Comparison of ENCODE assay signal across 1 cellular context in genomic region chr14:91387135-91387849, GRCh38.
TF ChIP-seq lines count a peak whose summit lies in the region.

No MANE protein-coding gene starts in this region.

TF ChIP-seq in IMR-90, 13 proteins besides CTCF, POLR2A, EP300 and RAD21 (continued from another document):
- TF ChIP-seq MAZ (IDR thresholded peaks at IDR 0.05; ENCODE audit: borderline replicate concordance, low read depth, low read length) (no peak), CHD1 (IDR thresholded peaks at IDR 0.05; ENCODE audit: low read depth, low read length) (no peak), SMC3 (IDR thresholded peaks at IDR 0.05; ENCODE audit: low read depth, low read length) (no peak), RCOR1 (IDR thresholded peaks at IDR 0.05; ENCODE audit: insufficient replicate concordance, low read length) (no peak), MAFK (IDR thresholded peaks at IDR 0.05; ENCODE audit: low read depth, low read length) (no peak), MXI1 (IDR thresholded peaks at IDR 0.05; ENCODE audit: borderline replicate concordance, low read depth, low read length) (no peak), BHLHE40 (IDR thresholded peaks at IDR 0.05; ENCODE audit: low read depth, low read length) (no peak)
